ENCODE assay signal across 21 cellular contexts in the genomic region with DNA sequence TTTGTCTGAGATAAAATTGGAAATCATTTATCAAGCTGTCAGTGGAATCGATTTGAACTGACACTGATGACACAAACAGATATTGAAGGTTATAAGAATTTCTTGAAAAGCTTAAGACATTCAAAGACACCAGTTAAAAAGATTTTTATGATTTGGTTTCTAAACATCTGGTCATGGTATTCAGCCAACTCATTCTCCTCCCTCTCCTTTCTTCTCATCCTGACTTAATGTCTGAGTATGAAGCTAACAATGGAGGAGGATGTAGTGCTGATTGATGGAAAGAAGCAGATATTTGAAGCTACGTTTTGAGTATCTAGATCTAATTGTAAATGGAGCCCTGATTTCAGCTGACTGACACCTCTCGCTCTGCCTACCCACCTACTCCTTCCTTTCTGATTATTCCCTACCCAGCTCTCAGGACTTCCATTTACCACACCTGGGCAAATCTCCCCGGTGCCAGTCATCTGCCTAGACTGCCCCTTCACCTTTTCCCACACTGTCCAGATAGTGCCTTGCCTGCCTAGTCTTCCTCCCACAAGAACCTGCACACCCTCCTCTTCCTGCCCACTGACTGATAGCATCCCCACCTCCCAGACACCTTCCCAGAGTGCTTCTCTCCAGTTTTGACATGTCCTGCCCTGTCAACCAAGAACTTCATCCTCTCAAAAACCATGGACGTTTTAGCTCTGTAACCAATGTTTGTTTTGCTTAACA. TPM values are rescaled to one million over a fixed set of nuclear protein-coding genes. Genes with fewer than 3 reads are reported as not detected.
DNase-seq lines count a peak whose midpoint lies in the region; ATAC-seq and TF ChIP-seq lines count a peak whose summit lies in the region.
"Had no signal": no experiment of that assay in that cellular context is flagged by ENCODE, and none has a peak within 500 bp of the region (broad histone marks: within the 10 kb centered on the region; RNA-seq: fewer than 3 reads in every experiment).

No MANE protein-coding gene starts in this region.

- CTCF ChIA-PET in HEK293 (lab: Yijun Ruan, JAX) (no interaction called here), SK-N-SH (lab: Yijun Ruan, JAX) (interaction anchor here (1.6 kb wide), 3 partner anchors 37 to 233 kb away, joined by 3 to 5 read pairs (median 4); no protein-coding TSS in a partner anchor)

- H3K9ac ChIP-seq in SK-N-SH, result no peak overlapping the region
- H3K9ac ChIP-seq: BLaER1 treated with 17β-estradiol and CSF1 and Interleukin-3, amounts not matched to agents 10 nM and 100 nM had no signal

- no peak overlapping the region for H3K4me3 Mint-ChIP-seq in stimulated activated effector memory CD8-positive, alpha-beta T cell treated with anti-CD3 and anti-CD28 coated beads, Interleukin-12 subunit alpha, Interleukin-12 subunit beta, amount 100 ng/mL, for 72 hours
- H3K4me3 Mint-ChIP-seq: CD4-positive, alpha-beta memory T cell; HFFc6 had no signal

- H3K4me1 ChIP-seq in left ventricle myocardium inferior (peaks cover 21% of the 10 kb centered on the region), HEK293 (ENCODE audit: control insufficient read depth, insufficient read depth, low read length) (peaks cover 12% of the 10 kb centered on the region), right cardiac atrium (ENCODE audit: control insufficient read depth, insufficient read depth, low read length) (no peaks in the 10 kb centered on the region), SK-N-SH (ENCODE audit: control insufficient read depth in 1 of 2, insufficient read depth in 2 of 2, low read depth in 1 of 2, low read length in 1 of 2) (no peaks in the 10 kb centered on the region)

- H3K27me3 ChIP-seq in left ventricle myocardium inferior (ENCODE audit: low read depth), result no peaks in the 10 kb centered on the region
- no peaks in the 10 kb centered on the region for H3K27me3 ChIP-seq in right cardiac atrium (ENCODE audit: control insufficient read depth, insufficient read depth)
- H3K27me3 ChIP-seq in SK-N-SH (ENCODE audit: insufficient read depth), result peaks cover 5% of the 10 kb centered on the region; the same call in 1 of the 2 replicates
- H3K27me3 ChIP-seq: BLaER1 treated with 17β-estradiol and CSF1 and Interleukin-3, amounts not matched to agents 10 nM and 100 nM had no signal

- H2AFZ ChIP-seq in SK-N-SH (ENCODE audit: low read depth), result no peak overlapping the region

- no peak for TF ChIP-seq RAD21 in SK-N-SH (IDR thresholded peaks at IDR 0.05; ENCODE audit: low read length)

- H3K79me2 ChIP-seq in SK-N-SH (ENCODE audit: insufficient read depth), result no peaks in the 10 kb centered on the region

- intact Hi-C loops in left ventricle myocardium inferior (cut with micrococcal nuclease) (no loop called here), Right ventricle myocardium superior (cut with DNase I) (no loop called here), right cardiac atrium (cut with DNase I) (no loop called here)

- no peaks in the 10 kb centered on the region for H3F3A ChIP-seq in SK-N-SH (replicated peaks; ENCODE audit: insufficient read depth)

- H3K36me3 Mint-ChIP-seq in stimulated activated effector memory CD8-positive, alpha-beta T cell treated with anti-CD3 and anti-CD28 coated beads, Interleukin-12 subunit alpha, Interleukin-12 subunit beta, amount 100 ng/mL, for 72 hours, result no peaks in the 10 kb centered on the region
- H3K36me3 Mint-ChIP-seq: CD4-positive, alpha-beta memory T cell had no signal

- no peaks in the 10 kb centered on the region for H3K9me3 ChIP-seq in left ventricle myocardium inferior (replicated peaks)
- no peaks in the 10 kb centered on the region for H3K9me3 ChIP-seq in HEK293 (ENCODE audit: control insufficient read depth, insufficient read depth, low read depth, low read length)
- H3K9me3 ChIP-seq in right cardiac atrium (ENCODE audit: control insufficient read depth, low read length), result peaks cover 2% of the 10 kb centered on the region
- no peaks in the 10 kb centered on the region for H3K9me3 ChIP-seq in SK-N-SH
- H3K9me3 ChIP-seq: BLaER1 treated with 17β-estradiol and CSF1 and Interleukin-3, amounts not matched to agents 10 nM and 100 nM had no signal

- no peak overlapping the region for H3K4me2 ChIP-seq in SK-N-SH
- H3K4me2 ChIP-seq: BLaER1 treated with 17β-estradiol and CSF1 and Interleukin-3, amounts not matched to agents 10 nM and 100 nM had no signal

- TF ChIP-seq CTCF in left ventricle myocardium inferior (IDR thresholded peaks at IDR 0.05; ENCODE audit: borderline replicate concordance) (no peak), HEK293 (tag by site-specific recombination; IDR thresholded peaks at IDR 0.05) (no peak), SK-N-SH (IDR thresholded peaks at IDR 0.05) (no peak)

- H3K27ac ChIP-seq in left ventricle myocardium inferior (replicated peaks), result peak overlapping the region; percentile 77
- H3K27ac ChIP-seq in HEK293 (ENCODE audit: extremely low read depth, low read depth, low read length), result no peak overlapping the region
- no peak overlapping the region for H3K27ac ChIP-seq in right cardiac atrium (ENCODE audit: low read length)
- no peak overlapping the region for H3K27ac ChIP-seq in SK-N-SH (ENCODE audit: low read depth in 2 of 2, low read length in 1 of 2)
- H3K27ac ChIP-seq: BLaER1 treated with 17β-estradiol and CSF1 and Interleukin-3, amounts not matched to agents 10 nM and 100 nM; HL-60 had no signal

- no peaks in the 10 kb centered on the region for H3K4me1 Mint-ChIP-seq in stimulated activated effector memory CD8-positive, alpha-beta T cell treated with anti-CD3 and anti-CD28 coated beads, Interleukin-12 subunit alpha, Interleukin-12 subunit beta, amount 100 ng/mL, for 72 hours
- H3K4me1 Mint-ChIP-seq: CD4-positive, alpha-beta memory T cell had no signal

- DNase-seq in left ventricle myocardium inferior (no peak), Right ventricle myocardium superior (no peak), right cardiac atrium (no peak), SK-N-SH (no peak)
- no peak for DNase-seq in stimulated activated effector memory CD8-positive, alpha-beta T cell treated with anti-CD3 and anti-CD28 coated beads, Interleukin-12 subunit alpha, Interleukin-12 subunit beta, amount 100 ng/mL, for 72 hours (ENCODE audit: low spot score in 2 of 2)
- DNase-seq in activated CD8-positive, alpha-beta memory T cell treated with anti-CD3 and anti-CD28 coated beads, Interleukin-2, amount 50 U/mL, for 48 hours, result no peak
- DNase-seq: Calu3; CD4-positive, alpha-beta memory T cell; H7; HFFc6; KBM-7; MM.1S; NCI-H1048; NCI-H1417 treated with DMSO at 0.1 percent for 48 hours; OCI-M1; SW 1271 had no signal

- no peak for TF ChIP-seq EP300 in SK-N-SH (IDR thresholded peaks at IDR 0.05; ENCODE audit: borderline replicate concordance in 1 of 2, low read depth in 1 of 2, low read length in 1 of 2)

- 47% methylated on average over 5 of the region's 5 CpGs for WGBS in right cardiac atrium
- 44% methylated on average over 5 of the region's 5 CpGs for WGBS in SK-N-SH (ENCODE audit: low lambda C conversion rate)

- ATAC-seq in Right ventricle myocardium superior (ENCODE audit: poor library complexity) (no peak), right cardiac atrium (peak; percentile 19 to 38)
- peak; percentile 26 for ATAC-seq in stimulated activated effector memory CD8-positive, alpha-beta T cell treated with anti-CD3 and anti-CD28 coated beads, Interleukin-12 subunit alpha, Interleukin-12 subunit beta, amount 100 ng/mL, for 72 hours
- no peak for ATAC-seq in activated CD4-positive, CD25-positive, alpha-beta regulatory T cell treated with anti-CD3 and anti-CD28 coated beads, Interleukin-2, amount 50 U/mL, for 24 hours

- H4K20me1 ChIP-seq in SK-N-SH (ENCODE audit: insufficient read depth), result no peaks in the 10 kb centered on the region
- H4K20me1 ChIP-seq: BLaER1 treated with 17β-estradiol and CSF1 and Interleukin-3, amounts not matched to agents 10 nM and 100 nM had no signal

- H3K27ac Mint-ChIP-seq in stimulated activated effector memory CD8-positive, alpha-beta T cell treated with anti-CD3 and anti-CD28 coated beads, Interleukin-12 subunit alpha, Interleukin-12 subunit beta, amount 100 ng/mL, for 72 hours, result no peak overlapping the region
- H3K27ac Mint-ChIP-seq: HFFc6 had no signal

- H3K9me3 Mint-ChIP-seq in stimulated activated effector memory CD8-positive, alpha-beta T cell treated with anti-CD3 and anti-CD28 coated beads, Interleukin-12 subunit alpha, Interleukin-12 subunit beta, amount 100 ng/mL, for 72 hours, result no peaks in the 10 kb centered on the region
- H3K9me3 Mint-ChIP-seq: CD4-positive, alpha-beta memory T cell; HFFc6 had no signal

- H3K36me3 ChIP-seq in left ventricle myocardium inferior (no peaks in the 10 kb centered on the region), HEK293 (ENCODE audit: control insufficient read depth in 2 of 2, insufficient read depth in 1 of 2, low read length in 2 of 2) (no peaks in the 10 kb centered on the region), SK-N-SH (replicated peaks in 1 of 2; ENCODE audit: control insufficient read depth in 1 of 2, insufficient read depth in 2 of 2, low read length in 1 of 2) (no peaks in the 10 kb centered on the region)
- H3K36me3 ChIP-seq: BLaER1 treated with 17β-estradiol and CSF1 and Interleukin-3, amounts not matched to agents 10 nM and 100 nM had no signal

- no peaks in the 10 kb centered on the region for H3K9me2 ChIP-seq in SK-N-SH

- no peak overlapping the region for H3K4me3 ChIP-seq in left ventricle myocardium inferior
- no peak overlapping the region for H3K4me3 ChIP-seq in HEK293 (ENCODE audit: low read depth, low read length)
- no peak overlapping the region for H3K4me3 ChIP-seq in right cardiac atrium (ENCODE audit: low read length)
- H3K4me3 ChIP-seq in SK-N-SH (ENCODE audit: low read depth in 2 of 2, low read length in 1 of 2), result no peak overlapping the region
- H3K4me3 ChIP-seq: BLaER1 treated with 17β-estradiol and CSF1 and Interleukin-3, amounts not matched to agents 10 nM and 100 nM had no signal

- POLR2A ChIA-PET in HEK293 (lab: Yijun Ruan, JAX), result no interaction called here
- POLR2A ChIA-PET in SK-N-SH (lab: Yijun Ruan, JAX), result no interaction called here

TF ChIP-seq in HEK293, 187 proteins besides CTCF, POLR2A, EP300 and RAD21 (continues in another document):
- TF ChIP-seq ZFHX2 (tag by site-specific recombination; conservative IDR thresholded peaks at IDR 0.05) (peak; percentile 69), EGR2 (tag by site-specific recombination; IDR thresholded peaks at IDR 0.05; ENCODE audit: low read depth) (peak; percentile 76)

TF ChIP-seq in SK-N-SH, 30 proteins besides CTCF, POLR2A, EP300 and RAD21 (continues in another document):
- no peak for TF ChIP-seq RFX5 (IDR thresholded peaks at IDR 0.05; ENCODE audit: low read length)

RNA-seq across cellular contexts. Expression of gene LIFR, which starts 20.7 kb away (rescaled TPM):
- total RNA-seq in left ventricle myocardium inferior (45.8 TPM), Right ventricle myocardium superior (53.2 TPM), right cardiac atrium (10 to 100 TPM; 45.3 to 66.9 (median 63.4) TPM)
- polyA plus RNA-seq in right cardiac atrium (16.8 TPM), SK-N-SH (2012; rRNA removed) (3.8 and 5.0 TPM in 2 replicates)
- polyA plus RNA-seq in SK-N-SH (2012; cell fraction: cytosol; rRNA removed), result 5.6 and 5.8 TPM in 2 replicates
- 5.0 and 10.2 TPM in 2 replicates for polyA plus RNA-seq in SK-N-SH (2012; cell fraction: nucleus; rRNA removed)
- total RNA-seq: HT-29 had no signal
- polyA plus RNA-seq: CD4-positive, alpha-beta memory T cell had no signal

Comparison
In these comparisons a context has a peak if more than half of its experiments do, and no peak if none do; other contexts are left out.
1. ATAC-seq: peak in right cardiac atrium (2 of 2) and stimulated activated effector memory CD8-positive, alpha-beta T cell treated with anti-CD3 and anti-CD28 coated beads, Interleukin-12 subunit alpha, Interleukin-12 subunit beta, amount 100 ng/mL, for 72 hours (single experiment); none in Right ventricle myocardium superior (single experiment) and activated CD4-positive, CD25-positive, alpha-beta regulatory T cell treated with anti-CD3 and anti-CD28 coated beads, Interleukin-2, amount 50 U/mL, for 24 hours (0 of 2).